Comparison of ENCODE assay signal across 2 cellular contexts in the genomic region with DNA sequence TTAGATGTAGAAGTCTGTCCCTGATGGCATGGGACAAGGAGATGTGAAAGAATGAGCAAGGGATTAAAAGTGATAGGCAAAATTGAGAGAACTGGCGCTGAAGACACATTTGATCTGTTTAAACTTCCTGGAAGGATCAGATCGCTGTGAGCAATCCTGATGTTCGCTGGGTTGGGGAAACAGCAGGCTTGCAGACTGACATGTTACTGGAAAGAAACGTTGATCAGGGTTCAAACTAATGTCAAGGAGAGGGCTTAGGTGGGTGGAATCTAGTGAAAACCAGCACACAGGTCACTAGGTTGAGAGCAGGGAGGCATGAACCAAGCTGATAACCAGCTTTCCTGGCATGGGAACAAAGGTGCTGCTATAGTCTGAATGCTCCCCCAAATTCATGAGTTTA.
TF ChIP-seq lines count a peak whose summit lies in the region.

No MANE protein-coding gene starts in this region.

TF ChIP-seq in HepG2, 621 proteins besides CTCF, POLR2A, EP300 and RAD21:
- no peak for TF ChIP-seq ZBTB7B (CRISPR knock-in tag; IDR thresholded peaks at IDR 0.05)
- TF ChIP-seq, protein P1, sequence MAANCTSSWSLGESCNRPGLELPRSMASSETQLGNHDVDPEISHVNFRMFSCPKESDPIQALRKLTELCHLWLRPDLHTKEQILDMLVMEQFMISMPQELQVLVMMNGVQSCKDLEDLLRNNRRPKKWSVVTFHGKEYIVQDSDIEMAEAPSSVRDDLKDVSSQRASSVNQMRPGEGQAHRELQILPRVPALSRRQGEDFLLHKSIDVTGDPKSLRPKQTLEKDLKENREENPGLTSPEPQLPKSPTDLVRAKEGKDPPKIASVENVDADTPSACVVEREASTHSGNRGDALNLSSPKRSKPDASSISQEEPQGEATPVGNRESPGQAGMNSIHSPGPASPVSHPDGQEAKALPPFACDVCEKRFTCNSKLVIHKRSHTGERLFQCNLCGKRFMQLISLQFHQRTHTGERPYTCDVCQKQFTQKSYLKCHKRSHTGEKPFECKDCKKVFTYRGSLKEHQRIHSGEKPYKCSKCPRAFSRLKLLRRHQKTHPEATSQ (CRISPR knock-in tag; IDR thresholded peaks at IDR 0.05; ENCODE audit: borderline replicate concordance), result no peak
- TF ChIP-seq SALL1 (CRISPR knock-in tag; IDR thresholded peaks at IDR 0.05), result 0 out of 2 replicates have a peak, but pooled peaks have one; percentile 14
- no peak for TF ChIP-seq ISX (CRISPR knock-in tag; conservative IDR thresholded peaks at IDR 0.05)
- no peak for TF ChIP-seq ZNF253 (CRISPR knock-in tag; IDR thresholded peaks at IDR 0.05; ENCODE audit: borderline replicate concordance)
- no peak for TF ChIP-seq ZFYVE20 (CRISPR knock-in tag; IDR thresholded peaks at IDR 0.05; ENCODE audit: borderline replicate concordance, low read depth)
- TF ChIP-seq ZNF597 (CRISPR knock-in tag; IDR thresholded peaks at IDR 0.05), result no peak
- TF ChIP-seq MAFG (CRISPR knock-in tag; IDR thresholded peaks at IDR 0.05), result no peak
- TF ChIP-seq ZNF790 (CRISPR knock-in tag; IDR thresholded peaks at IDR 0.05; ENCODE audit: borderline replicate concordance), result no peak
- peak; percentile 90 for TF ChIP-seq RARA (CRISPR knock-in tag; IDR thresholded peaks at IDR 0.05)
- TF ChIP-seq KLF12 (CRISPR knock-in tag; IDR thresholded peaks at IDR 0.05; ENCODE audit: borderline replicate concordance), result no peak
- TF ChIP-seq ZSCAN9 (CRISPR knock-in tag; IDR thresholded peaks at IDR 0.05; ENCODE audit: borderline replicate concordance), result no peak
- peak; percentile 89 for TF ChIP-seq BCL6 (CRISPR knock-in tag; IDR thresholded peaks at IDR 0.05)
- 0 out of 2 replicates have a peak, but pooled peaks have one; percentile 23 for TF ChIP-seq GFI1 (CRISPR knock-in tag; IDR thresholded peaks at IDR 0.05; ENCODE audit: borderline replicate concordance)
- TF ChIP-seq KDM5B (CRISPR knock-in tag; IDR thresholded peaks at IDR 0.05; ENCODE audit: borderline replicate concordance), result no peak
- no peak for TF ChIP-seq E2F2 (CRISPR knock-in tag; IDR thresholded peaks at IDR 0.05; ENCODE audit: borderline replicate concordance)
- TF ChIP-seq ZNF546 (CRISPR knock-in tag; conservative IDR thresholded peaks at IDR 0.05), result no peak
- peak; percentile 33; the same call in 1 of the 2 replicates for TF ChIP-seq HMG20A (CRISPR knock-in tag; IDR thresholded peaks at IDR 0.05; ENCODE audit: borderline replicate concordance)

TF ChIP-seq in GM12891, 5 proteins besides CTCF, POLR2A, EP300 and RAD21:
- TF ChIP-seq TAF1 (IDR thresholded peaks at IDR 0.05; ENCODE audit: low read depth, low read length), result no peak
- no peak for TF ChIP-seq POU2F2 (IDR thresholded peaks at IDR 0.05; ENCODE audit: low read depth, low read length)
- no peak for TF ChIP-seq PAX5 (IDR thresholded peaks at IDR 0.05; ENCODE audit: insufficient read depth, low read length, severe bottlenecking)
- TF ChIP-seq SPI1 (IDR thresholded peaks at IDR 0.05; ENCODE audit: low read depth, low read length), result no peak
- TF ChIP-seq POLR2AphosphoS5 (IDR thresholded peaks at IDR 0.05; ENCODE audit: low read depth, low read length), result no peak
